Comparison of ENCODE assay signal across 20 cellular contexts in the genomic region with DNA sequence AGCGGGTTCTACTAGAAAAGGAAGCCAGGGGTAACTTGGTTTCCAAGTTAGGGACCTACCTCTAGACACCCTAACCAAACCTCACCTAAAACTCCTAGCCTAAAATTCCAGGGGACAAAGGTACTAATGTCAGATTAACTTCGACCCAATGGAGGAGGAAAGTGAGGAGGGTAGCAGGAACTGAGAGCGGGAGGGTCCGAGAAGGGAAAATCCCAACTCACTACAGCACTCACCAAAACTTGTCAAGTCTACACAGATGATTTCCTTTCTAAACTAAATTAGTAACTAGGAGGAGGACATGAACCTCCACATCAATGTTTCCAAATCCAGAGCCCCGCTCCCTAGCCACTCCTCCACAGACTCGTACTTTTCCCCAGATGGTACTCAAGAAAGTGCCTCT.
A peak's percentile ranks its signal among the peaks of the same experiment; 100 is the strongest.
DNase-seq lines count a peak whose midpoint lies in the region; ATAC-seq, FAIRE-seq and TF ChIP-seq lines count a peak whose summit lies in the region.
"Had no signal": no experiment of that assay in that cellular context is flagged by ENCODE, and none has a peak within 500 bp of the region (broad histone marks: within the 10 kb centered on the region; RNA-seq: fewer than 3 reads in every experiment).

No MANE protein-coding gene starts in this region.

- H3F3A ChIP-seq in OCI-LY1 (ENCODE audit: insufficient read depth, low read length): no peaks in the 10 kb centered on the region

- H3K4me3 Mint-ChIP-seq in effector memory CD8-positive, alpha-beta T cell: no peak overlapping the region
- H3K4me3 Mint-ChIP-seq: CD8-positive, alpha-beta memory T cell; HFFc6; T-helper 1 cell treated with Interleukin-12 subunit alpha and Interleukin-12 subunit beta and Interleukin-4 antibody, amounts not matched to agents 30 μg/mL and 1 μg/mL, for 36 hours had no signal

- H3K9ac ChIP-seq in OCI-LY1 (ENCODE audit: low read length): no peak overlapping the region
- H3K9ac ChIP-seq: BLaER1 treated with 17β-estradiol and CSF1 and Interleukin-3, amounts not matched to agents 10 nM and 100 nM had no signal

- no peaks in the 10 kb centered on the region for H4K20me1 ChIP-seq in OCI-LY1 (ENCODE audit: insufficient read depth, low read length)

- no peak overlapping the region for H3K4me3 ChIP-seq in OCI-LY1 (ENCODE audit: low read depth, low read length, poor library complexity, severe bottlenecking)
- H3K4me3 ChIP-seq: BLaER1 treated with 17β-estradiol and CSF1 and Interleukin-3, amounts not matched to agents 10 nM and 100 nM; PC-9 had no signal

- peaks cover 9% of the 10 kb centered on the region; the same call in 1 of the 2 replicates for H3K36me3 ChIP-seq in OCI-LY1 (ENCODE audit: insufficient read depth, low read length)

- peak overlapping the region; percentile 31; the same call in 1 of the 2 replicates for H3K27ac ChIP-seq in C4-2B
- peak overlapping the region; percentile 68 for H3K27ac ChIP-seq in OCI-LY1 (ENCODE audit: low read depth, low read length, poor library complexity, severe bottlenecking)
- H3K27ac ChIP-seq: PC-9, RWPE1 had no signal

- H3K4me1 Mint-ChIP-seq in effector memory CD8-positive, alpha-beta T cell (ENCODE audit: low read depth in 2 of 2): peaks cover 27 to 38% of the 10 kb centered on the region in 2 donors

- H3K9me2 ChIP-seq in OCI-LY1 (ENCODE audit: low read depth, low read length): no peaks in the 10 kb centered on the region

- H3K27me3 ChIP-seq in OCI-LY1 (ENCODE audit: insufficient read depth, low read length): no peaks in the 10 kb centered on the region
- H3K27me3 ChIP-seq: BLaER1 treated with 17β-estradiol and CSF1 and Interleukin-3, amounts not matched to agents 10 nM and 100 nM had no signal

- no peak overlapping the region for H3K4me2 ChIP-seq in OCI-LY1 (ENCODE audit: low read length)
- H3K4me2 ChIP-seq: PC-9 had no signal

- H3K79me2 ChIP-seq in OCI-LY1 (ENCODE audit: insufficient read depth, low read length): peaks cover 51% of the 10 kb centered on the region

- no peaks in the 10 kb centered on the region for H3K27me3 Mint-ChIP-seq in effector memory CD8-positive, alpha-beta T cell
- H3K27me3 Mint-ChIP-seq: CD8-positive, alpha-beta memory T cell had no signal

- no peak for ATAC-seq in effector memory CD8-positive, alpha-beta T cell (replicated peaks)

- DNase-seq in GM19239 (ENCODE audit: insufficient read length, low spot score) (no peak), NCI-H69 (lab: John Stamatoyannopoulos, UW) (no peak), HuH-7.5 (ENCODE audit: low spot score) (no peak), EL (no peak)
- DNase-seq in effector memory CD8-positive, alpha-beta T cell: no peak
- DNase-seq in stimulated activated naive CD4-positive, alpha-beta T cell (lab: John Stamatoyannopoulos, UW): no peak
- DNase-seq: CD8-positive, alpha-beta memory T cell; H7; HFFc6; NCI-H1694 treated with DMSO at 0.1 percent for 48 hours; NCI-H510A; NCI-H82; PC-9; SIG-M5 had no signal

- H3K4me1 ChIP-seq in OCI-LY1 (ENCODE audit: insufficient read depth, low read length, severe bottlenecking): peaks cover 25% of the 10 kb centered on the region

- H2AFZ ChIP-seq in OCI-LY1 (ENCODE audit: low read length): no peak overlapping the region
- H2AFZ ChIP-seq: PC-9 had no signal

- peak overlapping the region; percentile 32 to 49 for H3K27ac Mint-ChIP-seq in effector memory CD8-positive, alpha-beta T cell
- H3K27ac Mint-ChIP-seq: CD8-positive, alpha-beta memory T cell; HFFc6; T-helper 1 cell treated with Interleukin-12 subunit alpha and Interleukin-12 subunit beta and Interleukin-4 antibody, amounts not matched to agents 30 μg/mL and 1 μg/mL, for 36 hours had no signal

- H3K9me3 Mint-ChIP-seq in effector memory CD8-positive, alpha-beta T cell: no peaks in the 10 kb centered on the region
- H3K9me3 Mint-ChIP-seq: CD8-positive, alpha-beta memory T cell; HFFc6; T-helper 1 cell treated with Interleukin-12 subunit alpha and Interleukin-12 subunit beta and Interleukin-4 antibody, amounts not matched to agents 30 μg/mL and 1 μg/mL, for 36 hours had no signal

- H3K36me3 Mint-ChIP-seq in effector memory CD8-positive, alpha-beta T cell (ENCODE audit: insufficient read depth): no peaks in the 10 kb centered on the region

- no peaks in the 10 kb centered on the region for H3K9me3 ChIP-seq in OCI-LY1 (ENCODE audit: low read length)
- H3K9me3 ChIP-seq: BLaER1 treated with 17β-estradiol and CSF1 and Interleukin-3, amounts not matched to agents 10 nM and 100 nM had no signal

- FAIRE-seq in GM19239 (lab: Jason Lieb, UNC): peak; percentile 23
- FAIRE-seq: A204.1 had no signal

- TF ChIP-seq CTCF in C4-2B (conservative IDR thresholded peaks at IDR 0.05) (no peak), OCI-LY1 (IDR thresholded peaks at IDR 0.05; ENCODE audit: low read length) (no peak)
